23 cellular contexts compared by ENCODE assay signal in genomic region chr15:45914425-45914824, GRCh38.
A peak's percentile ranks its signal among the peaks of the same experiment; 100 is the strongest.
DNase-seq lines count a peak whose midpoint lies in the region; ATAC-seq, FAIRE-seq and TF ChIP-seq lines count a peak whose summit lies in the region.
"Had no signal": no experiment of that assay in that cellular context is flagged by ENCODE, and none has a peak within 500 bp of the region (broad histone marks: within the 10 kb centered on the region; RNA-seq: fewer than 3 reads in every experiment).

No MANE protein-coding gene starts in this region.

- H3K9me3 ChIP-seq in PC-3 (ENCODE audit: low read length): no peaks in the 10 kb centered on the region
- H3K9me3 ChIP-seq in SJCRH30 (replicated peaks): no peaks in the 10 kb centered on the region
- no peaks in the 10 kb centered on the region for H3K9me3 ChIP-seq in kidney (ENCODE audit: control insufficient read depth in 1 of 2, low read length in 2 of 2)
- no peaks in the 10 kb centered on the region for H3K9me3 ChIP-seq in small intestine (ENCODE audit: control insufficient read depth, low read depth)
- H3K9me3 ChIP-seq: BLaER1 had no signal

- CTCF ChIA-PET in PC-3 (lab: Charles Lee): no interaction called here

- H3F3A ChIP-seq in PC-3 (ENCODE audit: low read length, unreplicated experiment): no peaks in the 10 kb centered on the region

- DNase-seq in PC-3: peak; percentile 20
- no peak for DNase-seq in SJCRH30
- DNase-seq in epithelial cell of esophagus (ENCODE audit: low read depth): peak; percentile 18
- no peak for DNase-seq in kidney
- no peak for DNase-seq in small intestine
- no peak for DNase-seq in ecto neural progenitor cell (ENCODE audit: low spot score)
- DNase-seq: Caco-2; CD4-positive, CD25-positive, alpha-beta regulatory T cell; CD8-positive, alpha-beta T cell; DMS153; DMS79; EL; GDM1; GM23248; H7; HCEC 1CT had no signal

- BruUV-seq in PC-3 (replicated peaks; lab: Mats Ljungman, UMichigan): no TSS peak

- H3K79me2 ChIP-seq in PC-3 (ENCODE audit: low read length): no peaks in the 10 kb centered on the region

- no peak for TF ChIP-seq CTCF in PC-3 (conservative IDR thresholded peaks at IDR 0.05; ENCODE audit: low read depth, low read length)
- TF ChIP-seq CTCF in epithelial cell of esophagus (IDR thresholded peaks at IDR 0.05; ENCODE audit: insufficient read depth, low read depth, low read length, missing control alignments): no peak
- TF ChIP-seq CTCF in kidney (IDR thresholded peaks at IDR 0.05; ENCODE audit: borderline replicate concordance, extremely low read depth, insufficient read depth): no peak

- no peak overlapping the region for H3K4me2 ChIP-seq in PC-3 (ENCODE audit: low read length)
- H3K4me2 ChIP-seq: BLaER1 had no signal

- no peaks in the 10 kb centered on the region for H4K20me1 ChIP-seq in PC-3 (ENCODE audit: low read length)
- H4K20me1 ChIP-seq: BLaER1 had no signal

- H3K4me3 ChIP-seq in PC-3 (ENCODE audit: low read length): no peak overlapping the region
- H3K4me3 ChIP-seq in SJCRH30: no peak overlapping the region
- no peak overlapping the region for H3K4me3 ChIP-seq in epithelial cell of esophagus (ENCODE audit: low read length)
- no peak overlapping the region for H3K4me3 ChIP-seq in kidney (ENCODE audit: low read length in 2 of 2)
- H3K4me3 ChIP-seq in small intestine (ENCODE audit: low read depth in 1 of 2, low read length in 2 of 2): no peak overlapping the region
- H3K4me3 ChIP-seq: BLaER1, GM23248 had no signal

- H3K27me3 ChIP-seq in PC-3 (ENCODE audit: low read length): no peaks in the 10 kb centered on the region
- no peaks in the 10 kb centered on the region for H3K27me3 ChIP-seq in SJCRH30
- H3K27me3 ChIP-seq in small intestine (ENCODE audit: control insufficient read depth in 2 of 2, insufficient read depth in 2 of 2, low read length in 2 of 2): no peaks in the 10 kb centered on the region
- H3K27me3 ChIP-seq: BLaER1 had no signal

- no peak for ATAC-seq in PC-3
- no peak for ATAC-seq in GM21786 (IDR thresholded peaks at IDR 0.05; ENCODE audit: unreplicated experiment)
- ATAC-seq in HG03095 (IDR thresholded peaks at IDR 0.05; ENCODE audit: unreplicated experiment): no peak
- ATAC-seq: CD8-positive, alpha-beta T cell had no signal

- H2AFZ ChIP-seq in PC-3 (ENCODE audit: low read length): no peak overlapping the region
- H2AFZ ChIP-seq: GM23248 had no signal

- H3K27ac ChIP-seq in PC-3 (ENCODE audit: low read length) (no peak overlapping the region), SJCRH30 (peak overlapping the region; percentile 35; the same call in 1 of the 2 replicates), kidney (ENCODE audit: low read depth in 2 of 2, low read length in 2 of 2) (no peak overlapping the region), small intestine (ENCODE audit: low read depth in 1 of 2, low read length in 1 of 2) (no peak overlapping the region)
- H3K27ac ChIP-seq: 22Rv1, BLaER1, C4-2B, GM23248 had no signal

- intact Hi-C loops in PC-3 (cut with micrococcal nuclease) (no loop called here), kidney (cut with DNase I) (no loop called here)

- FAIRE-seq in kidney (lab: Jason Lieb, UNC) (peak; percentile 71), small intestine (lab: Jason Lieb, UNC) (no peak)
- FAIRE-seq: GM12891, H1 had no signal

- H3K36me3 ChIP-seq in PC-3 (ENCODE audit: low read depth, low read length) (no peaks in the 10 kb centered on the region), SJCRH30 (no peaks in the 10 kb centered on the region), kidney (ENCODE audit: control insufficient read depth in 1 of 2, insufficient read depth in 2 of 2, low read length in 2 of 2) (no peaks in the 10 kb centered on the region), small intestine (ENCODE audit: control insufficient read depth in 2 of 2, insufficient read depth in 2 of 2, low read length in 2 of 2) (no peaks in the 10 kb centered on the region)
- H3K36me3 ChIP-seq: BLaER1 had no signal

- H3K4me1 ChIP-seq in PC-3 (ENCODE audit: insufficient read depth, low read length): peaks cover 8% of the 10 kb centered on the region
- peaks cover 15% of the 10 kb centered on the region for H3K4me1 ChIP-seq in SJCRH30
- no peaks in the 10 kb centered on the region for H3K4me1 ChIP-seq in kidney (ENCODE audit: control insufficient read depth in 1 of 2, insufficient read depth in 1 of 2, low read depth in 1 of 2, low read length in 2 of 2)
- H3K4me1 ChIP-seq in small intestine (ENCODE audit: control insufficient read depth in 2 of 2, insufficient read depth in 1 of 2, low read depth in 1 of 2, low read length in 1 of 2): no peaks in the 10 kb centered on the region

- POLR2A ChIA-PET in PC-3 (lab: Charles Lee; ENCODE audit: unreplicated experiment): no interaction called here

- H3K9ac ChIP-seq in PC-3 (ENCODE audit: low read length) (no peak overlapping the region), kidney (ENCODE audit: low read length in 2 of 2) (no peak overlapping the region)
- H3K9ac ChIP-seq: BLaER1, GM23248 had no signal

- no peaks in the 10 kb centered on the region for H3K9me2 ChIP-seq in PC-3 (replicated peaks; ENCODE audit: low read length)

Comparison
In these comparisons a context has a peak if more than half of its experiments do, and no peak if none do; other contexts are left out.
1. DNase-seq: peak in PC-3 (single experiment) and epithelial cell of esophagus (single experiment); none in SJCRH30 (0 of 2), kidney (single experiment), small intestine (single experiment) and ecto neural progenitor cell (single experiment).